Comparison of ENCODE assay signal across 1 cellular context in the genomic region with DNA sequence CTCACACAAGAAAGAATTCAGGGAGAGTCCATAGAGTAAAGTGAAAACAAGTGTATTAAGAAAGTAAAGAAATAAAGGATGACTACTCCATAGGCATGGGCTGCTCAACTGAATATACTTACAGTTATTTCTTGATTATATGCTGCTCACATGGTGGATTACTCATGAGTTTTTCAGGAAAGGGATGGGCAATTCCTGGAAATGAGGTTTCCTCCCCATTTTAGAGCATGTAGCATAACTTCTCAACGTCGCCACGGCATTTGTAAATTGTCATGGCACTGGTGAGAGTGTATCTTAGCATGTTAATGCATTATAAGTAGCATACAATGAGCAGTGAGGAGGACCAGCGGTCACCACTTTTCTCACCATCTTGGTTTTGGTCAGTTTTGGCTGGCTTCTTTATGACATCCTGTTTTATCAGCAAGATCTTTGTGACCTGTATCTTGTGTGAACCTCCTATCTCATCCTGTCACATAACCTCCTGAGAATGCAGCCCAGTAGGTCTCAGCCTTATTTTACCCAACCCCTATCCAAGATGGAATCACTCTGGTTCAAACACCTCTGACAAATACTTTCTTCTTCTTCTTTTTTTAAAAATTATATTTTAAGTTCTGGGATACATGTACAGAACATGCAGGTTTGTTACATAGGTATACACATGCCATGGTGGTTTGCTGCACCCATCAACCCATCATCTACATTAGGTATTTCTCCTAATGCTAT.
TF ChIP-seq lines count a peak whose summit lies in the region.

No MANE protein-coding gene starts in this region.

TF ChIP-seq in endothelial cell of umbilical vein, 7 proteins besides CTCF, POLR2A, EP300 and RAD21 (continued from another document):
- no peak for TF ChIP-seq POLR2AphosphoS5 (IDR thresholded peaks at IDR 0.05; ENCODE audit: insufficient read depth, low read depth, low read length)
- no peak for TF ChIP-seq FOS (IDR thresholded peaks at IDR 0.05; ENCODE audit: borderline replicate concordance, insufficient read depth, low read length)
